Comparison of ENCODE assay signal across 22 cellular contexts in genomic region chr3:141382571-141382970, GRCh38. TPM values are rescaled to one million over a fixed set of nuclear protein-coding genes. Genes with fewer than 3 reads are reported as not detected.
DNase-seq lines count a peak whose midpoint lies in the region; ATAC-seq and TF ChIP-seq lines count a peak whose summit lies in the region.
"Had no signal": no experiment of that assay in that cellular context is flagged by ENCODE, and none has a peak within 500 bp of the region (broad histone marks: within the 10 kb centered on the region; RNA-seq: fewer than 3 reads in every experiment).

No MANE protein-coding gene starts in this region.

- POLR2A ChIA-PET in activated CD4-positive, alpha-beta memory T cell treated with anti-CD3 and anti-CD28 coated beads for 36 hours (lab: Charles Lee): interaction anchor here (1.0 to 6.4 kb wide), 2 partner anchors 10 to 19 kb away, joined by 3 to 49 read pairs; no protein-coding TSS in a partner anchor
- POLR2A ChIA-PET in activated CD4-positive, alpha-beta memory T cell treated with anti-CD3 and anti-CD28 coated beads, Interleukin-2, amount 10 ng/mL, durations not matched to agents 7 days and 5 days (lab: Charles Lee): interaction anchor here (6.5 to 18.6 kb wide), 2 partner anchors 11 to 25 kb away, joined by 60 to 320 read pairs; partner anchors contain the start of gene ZBTB38

- H3K27ac ChIP-seq in tibial artery: peak overlapping the region; percentile 70 to 74
- no peak overlapping the region for H3K27ac ChIP-seq in psoas muscle
- H3K27ac ChIP-seq: right atrium auricular region had no signal

- no peak overlapping the region for H3K4me3 Mint-ChIP-seq in activated CD4-positive, alpha-beta memory T cell treated with anti-CD3 and anti-CD28 coated beads for 36 hours
- H3K4me3 Mint-ChIP-seq in activated CD4-positive, alpha-beta memory T cell treated with anti-CD3 and anti-CD28 coated beads, Interleukin-2, amount 10 ng/mL, durations not matched to agents 7 days and 5 days: no peak overlapping the region
- peak overlapping the region; percentile 83 for H3K4me3 Mint-ChIP-seq in activated T-helper 17 cell treated with anti-CD3 and anti-CD28 coated beads, Interleukin-2, amount 50 U/mL, for 72 hours
- H3K4me3 Mint-ChIP-seq: activated CD4-positive, alpha-beta T cell treated with anti-CD3 and anti-CD28 coated beads, Interleukin-2, amount 10 ng/mL, durations not matched to agents 7 days and 5 days; CD14-positive monocyte had no signal

- H3K9me3 Mint-ChIP-seq in activated CD4-positive, alpha-beta memory T cell treated with anti-CD3 and anti-CD28 coated beads for 36 hours: no peaks in the 10 kb centered on the region
- H3K9me3 Mint-ChIP-seq in activated CD4-positive, alpha-beta memory T cell treated with anti-CD3 and anti-CD28 coated beads, Interleukin-2, amount 10 ng/mL, durations not matched to agents 7 days and 5 days: peaks cover 5% of the 10 kb centered on the region
- H3K9me3 Mint-ChIP-seq in activated T-helper 17 cell treated with anti-CD3 and anti-CD28 coated beads, Interleukin-2, amount 50 U/mL, for 72 hours: no peaks in the 10 kb centered on the region
- H3K9me3 Mint-ChIP-seq: activated CD4-positive, alpha-beta T cell treated with anti-CD3 and anti-CD28 coated beads, Interleukin-2, amount 10 ng/mL, durations not matched to agents 7 days and 5 days; CD14-positive monocyte had no signal

- H3K27ac Mint-ChIP-seq in activated CD4-positive, alpha-beta memory T cell treated with anti-CD3 and anti-CD28 coated beads for 36 hours: peak overlapping the region; percentile 45
- no peak overlapping the region for H3K27ac Mint-ChIP-seq in activated CD4-positive, alpha-beta memory T cell treated with anti-CD3 and anti-CD28 coated beads, Interleukin-2, amount 10 ng/mL, durations not matched to agents 7 days and 5 days
- H3K27ac Mint-ChIP-seq in activated T-helper 17 cell treated with anti-CD3 and anti-CD28 coated beads, Interleukin-2, amount 50 U/mL, for 72 hours: no peak overlapping the region
- H3K27ac Mint-ChIP-seq: activated CD4-positive, alpha-beta T cell treated with anti-CD3 and anti-CD28 coated beads, Interleukin-2, amount 10 ng/mL, durations not matched to agents 7 days and 5 days; CD14-positive monocyte had no signal

- TF ChIP-seq CTCF in tibial artery (IDR thresholded peaks at IDR 0.05) (no peak), psoas muscle (IDR thresholded peaks at IDR 0.05) (no peak)

- H3K27me3 Mint-ChIP-seq in activated CD4-positive, alpha-beta memory T cell treated with anti-CD3 and anti-CD28 coated beads for 36 hours: peaks cover 5% of the 10 kb centered on the region
- no peaks in the 10 kb centered on the region for H3K27me3 Mint-ChIP-seq in activated CD4-positive, alpha-beta memory T cell treated with anti-CD3 and anti-CD28 coated beads, Interleukin-2, amount 10 ng/mL, durations not matched to agents 7 days and 5 days
- no peaks in the 10 kb centered on the region for H3K27me3 Mint-ChIP-seq in activated T-helper 17 cell treated with anti-CD3 and anti-CD28 coated beads, Interleukin-2, amount 50 U/mL, for 72 hours

- intact Hi-C loops in activated CD4-positive, alpha-beta memory T cell treated with anti-CD3 and anti-CD28 coated beads for 36 hours (cut with micrococcal nuclease): no loop called here
- intact Hi-C loops in tibial artery (cut with DNase I; ENCODE audit: low total_unique reads) (no loop called here), psoas muscle (cut with DNase I) (no loop called here)

- peaks cover 3% of the 10 kb centered on the region for H3K36me3 Mint-ChIP-seq in activated CD4-positive, alpha-beta memory T cell treated with anti-CD3 and anti-CD28 coated beads for 36 hours
- peaks cover 18% of the 10 kb centered on the region for H3K36me3 Mint-ChIP-seq in activated CD4-positive, alpha-beta memory T cell treated with anti-CD3 and anti-CD28 coated beads, Interleukin-2, amount 10 ng/mL, durations not matched to agents 7 days and 5 days (ENCODE audit: low read depth)
- H3K36me3 Mint-ChIP-seq in activated T-helper 17 cell treated with anti-CD3 and anti-CD28 coated beads, Interleukin-2, amount 50 U/mL, for 72 hours (ENCODE audit: low read depth): peaks cover 10% of the 10 kb centered on the region
- H3K36me3 Mint-ChIP-seq: CD14-positive monocyte had no signal

- no peaks in the 10 kb centered on the region for H3K9me3 ChIP-seq in tibial artery
- no peaks in the 10 kb centered on the region for H3K9me3 ChIP-seq in psoas muscle
- H3K9me3 ChIP-seq: right atrium auricular region, upper lobe of left lung had no signal

- no peaks in the 10 kb centered on the region for H3K27me3 ChIP-seq in tibial artery
- no peaks in the 10 kb centered on the region for H3K27me3 ChIP-seq in psoas muscle (ENCODE audit: insufficient read depth in 3 of 3, low read length in 2 of 3)
- H3K27me3 ChIP-seq: right atrium auricular region, upper lobe of left lung had no signal

- H3K4me1 Mint-ChIP-seq in activated CD4-positive, alpha-beta memory T cell treated with anti-CD3 and anti-CD28 coated beads for 36 hours (ENCODE audit: low read depth): peaks cover 39% of the 10 kb centered on the region
- H3K4me1 Mint-ChIP-seq in activated CD4-positive, alpha-beta memory T cell treated with anti-CD3 and anti-CD28 coated beads, Interleukin-2, amount 10 ng/mL, durations not matched to agents 7 days and 5 days: peaks cover 44% of the 10 kb centered on the region
- H3K4me1 Mint-ChIP-seq in activated T-helper 17 cell treated with anti-CD3 and anti-CD28 coated beads, Interleukin-2, amount 50 U/mL, for 72 hours: peaks cover 28% of the 10 kb centered on the region

- CTCF ChIA-PET in activated CD4-positive, alpha-beta memory T cell treated with anti-CD3 and anti-CD28 coated beads for 36 hours (lab: Charles Lee): interaction anchor here (1.0 to 2.6 kb wide), 4 partner anchors 9 to 72 kb away, joined by 3 to 7 read pairs (median 3); no protein-coding TSS in a partner anchor
- CTCF ChIA-PET in activated CD4-positive, alpha-beta memory T cell treated with anti-CD3 and anti-CD28 coated beads, Interleukin-2, amount 10 ng/mL, durations not matched to agents 7 days and 5 days (lab: Charles Lee): interaction anchor here (1.4 to 2.1 kb wide), 2 partner anchors 21 to 22 kb away, joined by 3 to 8 read pairs; no protein-coding TSS in a partner anchor

- ATAC-seq in activated T-helper 17 cell treated with anti-CD3 and anti-CD28 coated beads, Interleukin-2, amount 50 U/mL, for 72 hours (replicated peaks): no peak
- no peak for ATAC-seq in HG03571 (IDR thresholded peaks at IDR 0.05; ENCODE audit: unreplicated experiment)
- no peak for ATAC-seq in psoas muscle
- ATAC-seq: left ventricle myocardium superior, Panc1 had no signal

- peaks cover 0 to 15% (median 13%) of the 10 kb centered on the region in 3 donors for H3K36me3 ChIP-seq in tibial artery
- H3K36me3 ChIP-seq in psoas muscle (ENCODE audit: insufficient read depth in 1 of 2, low read depth in 1 of 2): peaks cover 11 to 16% of the 10 kb centered on the region in 2 donors

- 92 to 96% (median 94%) methylated on average over 2 of the region's 2 CpGs for WGBS in psoas muscle, 3 donors

- H3K4me1 ChIP-seq in tibial artery (peaks cover 0 to 57% (median 21%) of the 10 kb centered on the region in 4 donors), psoas muscle (no peaks in the 10 kb centered on the region)
- H3K4me1 ChIP-seq: right atrium auricular region had no signal

- DNase-seq in activated CD4-positive, alpha-beta memory T cell treated with anti-CD3 and anti-CD28 coated beads for 36 hours: no peak
- no peak for DNase-seq in activated CD4-positive, alpha-beta memory T cell treated with anti-CD3 and anti-CD28 coated beads, Interleukin-2, amount 10 ng/mL, durations not matched to agents 7 days and 5 days
- DNase-seq in NCI-H146 treated with DMSO at 0.1 percent for 48 hours (lab: John Stamatoyannopoulos, UW; ENCODE audit: unreplicated experiment) (peak; percentile 90), tibial artery (no peak), COLO829 (ENCODE audit: low spot score) (no peak), psoas muscle (no peak)
- DNase-seq: activated CD4-positive, alpha-beta T cell treated with anti-CD3 and anti-CD28 coated beads, Interleukin-2, amount 10 ng/mL, durations not matched to agents 7 days and 5 days; activated naive CD4-positive, alpha-beta T cell treated with Interleukin-2 at 50 U/mL for 16 hours; aorta; DND-41; effector memory CD4-positive, alpha-beta T cell; left ventricle myocardium superior; NCI-H187 treated with DMSO at 0.1 percent for 48 hours; NCI-H524 treated with DMSO at 0.1 percent for 48 hours; occipital lobe; SW 1271; upper lobe of left lung had no signal

- no peak overlapping the region for H3K4me3 ChIP-seq in tibial artery
- H3K4me3 ChIP-seq in psoas muscle: no peak overlapping the region
- H3K4me3 ChIP-seq: right atrium auricular region, upper lobe of left lung had no signal

RNA-seq across cellular contexts. Expression of gene ZBTB38, which starts 14.3 kb away (rescaled TPM):
- total RNA-seq in activated CD4-positive, alpha-beta memory T cell treated with anti-CD3 and anti-CD28 coated beads for 36 hours: 10 to 100 TPM; 64.7 to 66.4 TPM
- total RNA-seq in activated CD4-positive, alpha-beta memory T cell treated with anti-CD3 and anti-CD28 coated beads, Interleukin-2, amount 10 ng/mL, durations not matched to agents 7 days and 5 days: 10 to 100 TPM; 36.0 to 39.6 TPM
- total RNA-seq in activated T-helper 17 cell treated with anti-CD3 and anti-CD28 coated beads, Interleukin-2, amount 50 U/mL, for 72 hours: 10 to 100 TPM; 33.3 to 45.6 TPM
- total RNA-seq in psoas muscle: 100 to 1,000 TPM in 1 of 4 donors, 10 to 100 TPM in 3; 56.7 to 212 (median 87.0) TPM
- polyA plus RNA-seq in psoas muscle: 10 to 100 TPM; 24.2 to 61.7 (median 48.7) TPM
